Comparison of ENCODE assay signal across 15 cellular contexts in the genomic region with DNA sequence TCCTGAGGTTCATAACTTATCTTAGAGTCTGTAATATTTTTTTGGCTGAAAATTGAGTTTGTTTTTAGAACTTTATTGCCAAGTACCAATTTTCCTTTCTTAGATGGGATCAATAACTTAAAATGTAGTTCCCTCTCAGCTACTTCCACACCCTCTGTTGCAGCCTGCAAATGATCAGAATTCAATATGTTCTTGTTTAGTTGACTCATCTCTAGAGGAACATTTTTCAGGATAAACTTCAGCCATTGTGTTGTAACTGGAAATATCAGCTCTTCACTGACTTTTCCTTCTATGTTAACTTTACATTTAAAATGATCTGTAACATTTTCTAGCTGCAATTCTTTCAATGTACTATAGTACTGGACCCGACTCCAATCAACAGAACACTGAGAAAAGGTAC.
DNase-seq lines count a peak whose midpoint lies in the region; ATAC-seq lines count a peak whose summit lies in the region.
"Had no signal": no experiment of that assay in that cellular context is flagged by ENCODE, and none has a peak within 500 bp of the region (broad histone marks: within the 10 kb centered on the region; RNA-seq: fewer than 3 reads in every experiment).

No MANE protein-coding gene starts in this region.

- no peaks in the 10 kb centered on the region for H3K36me3 Mint-ChIP-seq in activated naive CD8-positive, alpha-beta T cell treated with anti-CD3 and anti-CD28 coated beads, Interleukin-2, amount 50 U/mL, for 24 hours (ENCODE audit: low read depth)
- H3K36me3 Mint-ChIP-seq in activated naive CD8-positive, alpha-beta T cell treated with anti-CD3 and anti-CD28 coated beads for 36 hours: no peaks in the 10 kb centered on the region

- H3K27me3 Mint-ChIP-seq in activated naive CD8-positive, alpha-beta T cell treated with anti-CD3 and anti-CD28 coated beads, Interleukin-2, amount 50 U/mL, for 24 hours: peaks cover 45% of the 10 kb centered on the region
- peaks cover 46% of the 10 kb centered on the region for H3K27me3 Mint-ChIP-seq in activated naive CD8-positive, alpha-beta T cell treated with anti-CD3 and anti-CD28 coated beads for 36 hours

- ATAC-seq in activated naive CD8-positive, alpha-beta T cell treated with anti-CD3 and anti-CD28 coated beads, Interleukin-2, amount 50 U/mL, for 24 hours: no peak
- ATAC-seq: GM12878, HepG2 had no signal

- DNase-seq in activated naive CD8-positive, alpha-beta T cell treated with anti-CD3 and anti-CD28 coated beads, Interleukin-2, amount 50 U/mL, for 24 hours: no peak
- no peak for DNase-seq in activated naive CD8-positive, alpha-beta T cell treated with anti-CD3 and anti-CD28 coated beads for 36 hours
- peak; percentile 18 for DNase-seq in HCEC 1CT
- peak; percentile 52 for DNase-seq in fibroblast of gingiva (ENCODE audit: low read depth)
- no peak for DNase-seq in iPS-NIHi7 (ENCODE audit: extremely low spot score)
- no peak for DNase-seq in nucleus accumbens (lab: John Stamatoyannopoulos, UW)
- no peak for DNase-seq in stimulated activated CD4-positive, alpha-beta T cell treated with anti-CD3 and anti-CD28 coated beads, Interleukin-1b, Interleukin-23, amount 100 ng/mL, for 48 hours
- DNase-seq: 8988T; CD4-positive, alpha-beta T cell; DMS153; DMS79; GF-D8; H9 had no signal

- peak overlapping the region; percentile 95 for H3K27ac Mint-ChIP-seq in activated naive CD8-positive, alpha-beta T cell treated with anti-CD3 and anti-CD28 coated beads, Interleukin-2, amount 50 U/mL, for 24 hours
- H3K27ac Mint-ChIP-seq in activated naive CD8-positive, alpha-beta T cell treated with anti-CD3 and anti-CD28 coated beads for 36 hours: no peak overlapping the region
- H3K27ac Mint-ChIP-seq: CD4-positive, alpha-beta T cell; H9 had no signal

- peaks cover 39% of the 10 kb centered on the region for H3K4me1 Mint-ChIP-seq in activated naive CD8-positive, alpha-beta T cell treated with anti-CD3 and anti-CD28 coated beads, Interleukin-2, amount 50 U/mL, for 24 hours
- peaks cover 36% of the 10 kb centered on the region for H3K4me1 Mint-ChIP-seq in activated naive CD8-positive, alpha-beta T cell treated with anti-CD3 and anti-CD28 coated beads for 36 hours

- H3K4me3 Mint-ChIP-seq in activated naive CD8-positive, alpha-beta T cell treated with anti-CD3 and anti-CD28 coated beads, Interleukin-2, amount 50 U/mL, for 24 hours: no peak overlapping the region
- no peak overlapping the region for H3K4me3 Mint-ChIP-seq in activated naive CD8-positive, alpha-beta T cell treated with anti-CD3 and anti-CD28 coated beads for 36 hours
- H3K4me3 Mint-ChIP-seq: CD4-positive, alpha-beta T cell; H9 had no signal

- H3K9me3 Mint-ChIP-seq in activated naive CD8-positive, alpha-beta T cell treated with anti-CD3 and anti-CD28 coated beads, Interleukin-2, amount 50 U/mL, for 24 hours: no peaks in the 10 kb centered on the region
- peaks cover 1% of the 10 kb centered on the region for H3K9me3 Mint-ChIP-seq in activated naive CD8-positive, alpha-beta T cell treated with anti-CD3 and anti-CD28 coated beads for 36 hours
- H3K9me3 Mint-ChIP-seq: CD4-positive, alpha-beta T cell; H9 had no signal

Comparison
In these comparisons a context has a peak if more than half of its experiments do, and no peak if none do; other contexts are left out.
1. DNase-seq: peak in HCEC 1CT (single experiment) and fibroblast of gingiva (single experiment); none in activated naive CD8-positive, alpha-beta T cell treated with anti-CD3 and anti-CD28 coated beads, Interleukin-2, amount 50 U/mL, for 24 hours (single experiment), activated naive CD8-positive, alpha-beta T cell treated with anti-CD3 and anti-CD28 coated beads for 36 hours (single experiment), iPS-NIHi7 (single experiment), nucleus accumbens (0 of 56) and stimulated activated CD4-positive, alpha-beta T cell treated with anti-CD3 and anti-CD28 coated beads, Interleukin-1b, Interleukin-23, amount 100 ng/mL, for 48 hours (single experiment).